ENCODE assay signal across 8 cellular contexts in the genomic region with DNA sequence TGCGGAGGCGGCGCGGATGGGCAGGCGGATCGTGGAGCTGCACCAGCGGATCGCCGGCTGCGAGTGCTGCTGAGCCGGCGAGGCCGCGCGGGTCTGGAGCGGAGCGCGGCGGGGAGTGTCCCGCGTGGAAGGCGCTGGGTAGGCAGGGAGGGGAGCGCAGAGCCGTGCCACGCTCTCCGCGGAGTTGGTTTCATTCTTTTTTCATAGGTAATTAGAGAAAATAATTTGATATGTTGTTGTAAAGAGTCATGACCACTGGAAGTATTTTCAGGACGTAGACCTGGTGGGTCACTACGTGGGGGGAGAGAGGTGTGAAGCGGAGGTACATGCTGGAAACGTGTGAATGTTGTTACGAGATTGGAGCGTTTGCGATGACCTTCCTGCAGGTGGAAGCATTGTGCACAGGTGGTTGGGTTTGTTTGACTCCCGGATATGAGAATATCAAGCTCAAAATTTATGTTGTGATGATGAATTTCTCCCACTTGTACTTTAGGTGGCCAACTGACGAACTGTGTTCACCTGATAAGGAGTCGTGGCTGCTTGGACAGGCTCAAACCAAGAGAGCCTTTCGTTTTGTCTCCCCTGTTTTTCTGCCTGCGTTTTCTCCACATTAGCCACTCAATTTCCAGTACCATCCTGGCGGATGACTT.
DNase-seq lines count a peak whose midpoint lies in the region; ATAC-seq and TF ChIP-seq lines count a peak whose summit lies in the region.

No MANE protein-coding gene starts in this region.

- peaks cover 15% of the 10 kb centered on the region for H3K4me1 ChIP-seq in ES-I3 (ENCODE audit: insufficient read depth, low read length)

- ATAC-seq in GM21529 (IDR thresholded peaks at IDR 0.05; ENCODE audit: unreplicated experiment) (peak; percentile 46), SK-N-SH treated with all-trans-retinoic acid at 6 μM for 48 hours (peak; percentile 26)

- in situ Hi-C loops in astrocyte of the cerebellum (cut with HindIII; ENCODE audit: low sequenced_read_pairs): no loop called here

- peak overlapping the region; percentile 89 for H3K9ac ChIP-seq in ES-I3 (ENCODE audit: low read depth, low read length)

- H3K36me3 ChIP-seq in ES-I3 (ENCODE audit: insufficient read depth, low read length): peaks cover 21% of the 10 kb centered on the region

- DNase-seq in HuH-7 (ENCODE audit: low spot score) (peak; percentile 73), astrocyte of the cerebellum (ENCODE audit: low read depth) (no peak), iris pigment epithelial cell (ENCODE audit: low read depth) (peak; percentile 54), iPS-NIHi11 (ENCODE audit: low spot score) (no peak)
- DNase-seq in stimulated activated CD4-positive, alpha-beta T cell treated with anti-CD3 and anti-CD28 coated beads, Interleukin-1b, Interleukin-23, amount 100 ng/mL, for 48 hours: peak; percentile 71

- no peaks in the 10 kb centered on the region; the same call in 1 of the 2 replicates for H3K9me3 ChIP-seq in ES-I3 (ENCODE audit: control insufficient read depth, insufficient read depth, low read length)

- peak overlapping the region; percentile 58 for H3K4me3 ChIP-seq in astrocyte of the cerebellum (ENCODE audit: low read depth, low read length)

- TF ChIP-seq CTCF in astrocyte of the cerebellum (IDR thresholded peaks at IDR 0.05; ENCODE audit: low read depth, low read length, missing control alignments): peak; percentile 46

TF ChIP-seq in SK-N-SH treated with all-trans-retinoic acid at 6 μM for 48 hours, 23 proteins besides CTCF, POLR2A, EP300 and RAD21:
- TF ChIP-seq RARB (CRISPR knock-in tag; IDR thresholded peaks at IDR 0.05): no peak

Comparison
In these comparisons a context has a peak if more than half of its experiments do, and no peak if none do; other contexts are left out.
1. DNase-seq: peak in HuH-7 (single experiment), iris pigment epithelial cell (single experiment) and stimulated activated CD4-positive, alpha-beta T cell treated with anti-CD3 and anti-CD28 coated beads, Interleukin-1b, Interleukin-23, amount 100 ng/mL, for 48 hours (single experiment); none in astrocyte of the cerebellum (single experiment) and iPS-NIHi11 (single experiment).